In the genomic region with DNA sequence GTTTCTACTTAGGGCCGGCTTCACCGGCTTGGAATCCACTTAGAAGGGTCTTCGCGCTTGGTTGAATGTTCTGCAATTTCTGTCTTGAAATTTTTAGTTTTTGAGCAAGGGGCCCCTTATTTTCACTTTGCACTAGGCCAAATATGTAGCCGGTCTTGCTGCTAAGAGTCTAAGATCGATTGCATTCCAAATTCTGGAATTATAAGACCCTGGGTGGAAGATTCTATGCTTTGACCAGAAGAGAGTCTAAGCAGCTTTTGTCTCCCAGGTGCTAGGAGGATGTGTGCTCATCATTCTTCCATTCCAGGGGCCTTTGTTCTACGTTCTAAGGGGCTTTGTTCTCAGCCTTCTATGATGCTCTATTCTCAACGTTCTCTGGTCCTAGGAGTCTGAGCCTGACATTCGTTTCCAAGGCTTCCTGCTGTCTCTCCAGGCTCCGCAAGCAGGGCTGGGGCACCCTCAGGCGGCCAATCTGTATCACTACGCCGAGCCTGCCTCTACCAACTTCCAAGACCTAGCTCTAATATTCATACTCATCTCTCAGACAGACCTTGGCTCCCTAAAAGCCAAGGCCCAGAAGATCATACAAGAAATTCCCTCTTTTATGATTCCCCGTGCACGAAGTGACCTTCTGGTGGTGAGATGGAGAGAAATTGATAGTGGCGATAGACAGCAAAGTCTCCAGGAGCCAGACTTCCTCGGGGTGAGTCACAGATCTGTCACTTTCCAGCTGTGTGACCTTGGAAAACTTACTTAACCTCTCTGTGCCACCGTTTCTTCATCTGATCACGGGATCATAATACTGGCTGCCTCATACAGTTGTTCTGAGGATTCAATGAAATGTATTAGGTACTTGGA, we compare ENCODE assay signal across 9 cellular contexts. TPM values are rescaled to one million over a fixed set of nuclear protein-coding genes. Genes with fewer than 3 reads are reported as not detected.
DNase-seq lines count a peak whose midpoint lies in the region; ATAC-seq and TF ChIP-seq lines count a peak whose summit lies in the region.
"Had no signal": no experiment of that assay in that cellular context is flagged by ENCODE, and none has a peak within 500 bp of the region (broad histone marks: within the 10 kb centered on the region; RNA-seq: fewer than 3 reads in every experiment).

No MANE protein-coding gene starts in this region.

- H3K9me3 ChIP-seq in OCI-LY3 (ENCODE audit: insufficient read depth, low read length) (no peaks in the 10 kb centered on the region), mucosa of rectum (ENCODE audit: control insufficient read depth in 2 of 2, low read length in 2 of 2) (no peaks in the 10 kb centered on the region)

- H3K27me3 ChIP-seq in OCI-LY3 (ENCODE audit: low read depth, low read length) (peaks cover 18% of the 10 kb centered on the region), mucosa of rectum (ENCODE audit: control insufficient read depth in 2 of 2, insufficient read depth in 2 of 2, low read length in 2 of 2) (peaks cover 17 to 18% of the 10 kb centered on the region in 2 donors)

- H3K4me1 ChIP-seq in OCI-LY3 (ENCODE audit: low read length) (peaks cover 24% of the 10 kb centered on the region), mucosa of rectum (ENCODE audit: control insufficient read depth in 2 of 2, insufficient read depth in 2 of 2, low read length in 2 of 2) (peaks cover 10 to 12% of the 10 kb centered on the region in 2 donors)

- TF ChIP-seq RAD21 in Ishikawa (IDR thresholded peaks at IDR 0.05; ENCODE audit: low read depth), result peak; percentile 97

- H3K36me3 ChIP-seq in OCI-LY3 (replicated peaks; ENCODE audit: low read depth, low read length) (no peaks in the 10 kb centered on the region), mucosa of rectum (ENCODE audit: control insufficient read depth in 2 of 2, insufficient read depth in 2 of 2, low read length in 2 of 2) (no peaks in the 10 kb centered on the region)

- H3K4me3 ChIP-seq in OCI-LY3 (ENCODE audit: low read length) (peak overlapping the region; percentile 77), epithelial cell of proximal tubule (ENCODE audit: low read depth, low read length) (peak overlapping the region; percentile 53), mucosa of rectum (ENCODE audit: low read length in 2 of 2) (peak overlapping the region; percentile 58 to 69)

- H2AFZ ChIP-seq in OCI-LY3 (ENCODE audit: low read depth, low read length), result 0 out of 2 replicates have a peak overlapping the region, but pooled peaks have one; percentile 34

- peak; percentile 76 for DNase-seq in DMS153 treated with DMSO at 0.1 percent for 48 hours (lab: John Stamatoyannopoulos, UW; ENCODE audit: unreplicated experiment)
- DNase-seq in activated T-cell treated with anti-CD3 and anti-CD28 coated beads, Interleukin-2, amount 50 U/mL, for 1 hour, result peak; percentile 75
- peak; percentile 51 for DNase-seq in epithelial cell of proximal tubule (ENCODE audit: low read depth)
- DNase-seq in stimulated activated CD8-positive, alpha-beta memory T cell treated with anti-CD3 and anti-CD28 coated beads, Interleukin-4, amount 100 ng/mL, for 1 hour (ENCODE audit: low read depth in 2 of 2, low spot score in 1 of 2), result peak; percentile 28 to 48

- H4K20me1 ChIP-seq in OCI-LY3 (ENCODE audit: insufficient read depth, low read length), result no peaks in the 10 kb centered on the region

- TF ChIP-seq CTCF in OCI-LY3 (IDR thresholded peaks at IDR 0.05; ENCODE audit: low read depth, low read length) (peak; percentile 99), epithelial cell of proximal tubule (conservative IDR thresholded peaks at IDR 0.05; ENCODE audit: low read depth, low read length) (peak; percentile 95)

- peak overlapping the region; percentile 26; the same call in 1 of the 2 replicates for H3K9ac ChIP-seq in OCI-LY3 (ENCODE audit: low read length)
- H3K9ac ChIP-seq in mucosa of rectum (ENCODE audit: low read depth in 1 of 2, low read length in 2 of 2), result peak overlapping the region; percentile 28 to 49

- peak overlapping the region; percentile 8; the same call in 1 of the 2 replicates for H3K27ac ChIP-seq in OCI-LY3 (ENCODE audit: low read length)
- H3K27ac ChIP-seq in mucosa of rectum (ENCODE audit: low read depth in 2 of 2, low read length in 2 of 2), result peak overlapping the region; percentile 49 to 64

- H3K79me2 ChIP-seq in OCI-LY3 (ENCODE audit: low read length), result no peaks in the 10 kb centered on the region

- peak overlapping the region; percentile 89 for H3K4me2 ChIP-seq in OCI-LY3 (ENCODE audit: low read length)

- ATAC-seq in GM21390 (IDR thresholded peaks at IDR 0.05; ENCODE audit: unreplicated experiment), result no peak

- no peak for TF ChIP-seq EP300 in Ishikawa (IDR thresholded peaks at IDR 0.05; ENCODE audit: borderline replicate concordance)

TF ChIP-seq in Ishikawa, 13 proteins besides CTCF, POLR2A, EP300 and RAD21:
- TF ChIP-seq NFIC (IDR thresholded peaks at IDR 0.05), result no peak
- no peak for TF ChIP-seq CEBPB (IDR thresholded peaks at IDR 0.05)
- TF ChIP-seq FOXM1 (IDR thresholded peaks at IDR 0.05; ENCODE audit: borderline replicate concordance, low read depth), result no peak
- TF ChIP-seq CREB1 (IDR thresholded peaks at IDR 0.05; ENCODE audit: low read depth), result no peak
- TF ChIP-seq, protein P1, sequence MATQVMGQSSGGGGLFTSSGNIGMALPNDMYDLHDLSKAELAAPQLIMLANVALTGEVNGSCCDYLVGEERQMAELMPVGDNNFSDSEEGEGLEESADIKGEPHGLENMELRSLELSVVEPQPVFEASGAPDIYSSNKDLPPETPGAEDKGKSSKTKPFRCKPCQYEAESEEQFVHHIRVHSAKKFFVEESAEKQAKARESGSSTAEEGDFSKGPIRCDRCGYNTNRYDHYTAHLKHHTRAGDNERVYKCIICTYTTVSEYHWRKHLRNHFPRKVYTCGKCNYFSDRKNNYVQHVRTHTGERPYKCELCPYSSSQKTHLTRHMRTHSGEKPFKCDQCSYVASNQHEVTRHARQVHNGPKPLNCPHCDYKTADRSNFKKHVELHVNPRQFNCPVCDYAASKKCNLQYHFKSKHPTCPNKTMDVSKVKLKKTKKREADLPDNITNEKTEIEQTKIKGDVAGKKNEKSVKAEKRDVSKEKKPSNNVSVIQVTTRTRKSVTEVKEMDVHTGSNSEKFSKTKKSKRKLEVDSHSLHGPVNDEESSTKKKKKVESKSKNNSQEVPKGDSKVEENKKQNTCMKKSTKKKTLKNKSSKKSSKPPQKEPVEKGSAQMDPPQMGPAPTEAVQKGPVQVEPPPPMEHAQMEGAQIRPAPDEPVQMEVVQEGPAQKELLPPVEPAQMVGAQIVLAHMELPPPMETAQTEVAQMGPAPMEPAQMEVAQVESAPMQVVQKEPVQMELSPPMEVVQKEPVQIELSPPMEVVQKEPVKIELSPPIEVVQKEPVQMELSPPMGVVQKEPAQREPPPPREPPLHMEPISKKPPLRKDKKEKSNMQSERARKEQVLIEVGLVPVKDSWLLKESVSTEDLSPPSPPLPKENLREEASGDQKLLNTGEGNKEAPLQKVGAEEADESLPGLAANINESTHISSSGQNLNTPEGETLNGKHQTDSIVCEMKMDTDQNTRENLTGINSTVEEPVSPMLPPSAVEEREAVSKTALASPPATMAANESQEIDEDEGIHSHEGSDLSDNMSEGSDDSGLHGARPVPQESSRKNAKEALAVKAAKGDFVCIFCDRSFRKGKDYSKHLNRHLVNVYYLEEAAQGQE (IDR thresholded peaks at IDR 0.05; ENCODE audit: low read depth), result no peak
- TF ChIP-seq TAF1 (IDR thresholded peaks at IDR 0.05; ENCODE audit: low read depth), result no peak
- no peak for TF ChIP-seq EGR1 (IDR thresholded peaks at IDR 0.05)
- TF ChIP-seq TCF12 (IDR thresholded peaks at IDR 0.05; ENCODE audit: low read depth), result no peak
- no peak for TF ChIP-seq TEAD4 (IDR thresholded peaks at IDR 0.05)
- no peak for TF ChIP-seq ZBTB7A (IDR thresholded peaks at IDR 0.05; ENCODE audit: low read depth)
- no peak for TF ChIP-seq YY1 (IDR thresholded peaks at IDR 0.05; ENCODE audit: low read depth)
- TF ChIP-seq, protein P2, sequence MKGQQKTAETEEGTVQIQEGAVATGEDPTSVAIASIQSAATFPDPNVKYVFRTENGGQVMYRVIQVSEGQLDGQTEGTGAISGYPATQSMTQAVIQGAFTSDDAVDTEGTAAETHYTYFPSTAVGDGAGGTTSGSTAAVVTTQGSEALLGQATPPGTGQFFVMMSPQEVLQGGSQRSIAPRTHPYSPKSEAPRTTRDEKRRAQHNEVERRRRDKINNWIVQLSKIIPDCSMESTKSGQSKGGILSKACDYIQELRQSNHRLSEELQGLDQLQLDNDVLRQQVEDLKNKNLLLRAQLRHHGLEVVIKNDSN (IDR thresholded peaks at IDR 0.05), result no peak
- TF ChIP-seq, protein P3, sequence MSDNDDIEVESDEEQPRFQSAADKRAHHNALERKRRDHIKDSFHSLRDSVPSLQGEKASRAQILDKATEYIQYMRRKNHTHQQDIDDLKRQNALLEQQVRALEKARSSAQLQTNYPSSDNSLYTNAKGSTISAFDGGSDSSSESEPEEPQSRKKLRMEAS (IDR thresholded peaks at IDR 0.05), result no peak

RNA-seq across cellular contexts. Expression of a gene that starts 1.0 kb away (rescaled TPM):
- total RNA-seq in epithelial cell of proximal tubule, result not detected in 2 replicates

RNA-seq across cellular contexts. Expression of a gene that starts 26.0 kb away (rescaled TPM):
- not detected in 2 replicates for total RNA-seq in epithelial cell of proximal tubule
- total RNA-seq: subcutaneous adipose tissue had no signal

RNA-seq across cellular contexts. Expression of a gene that starts 37.1 kb away (rescaled TPM):
- 0.07 and 0.58 TPM in 2 replicates for total RNA-seq in epithelial cell of proximal tubule

RNA-seq across cellular contexts. Expression of a gene that starts 55.0 kb away (rescaled TPM):
- total RNA-seq in epithelial cell of proximal tubule, result 28.4 and 36.8 TPM in 2 replicates
